ENCODE assay signal across 17 cellular contexts in the genomic region with DNA sequence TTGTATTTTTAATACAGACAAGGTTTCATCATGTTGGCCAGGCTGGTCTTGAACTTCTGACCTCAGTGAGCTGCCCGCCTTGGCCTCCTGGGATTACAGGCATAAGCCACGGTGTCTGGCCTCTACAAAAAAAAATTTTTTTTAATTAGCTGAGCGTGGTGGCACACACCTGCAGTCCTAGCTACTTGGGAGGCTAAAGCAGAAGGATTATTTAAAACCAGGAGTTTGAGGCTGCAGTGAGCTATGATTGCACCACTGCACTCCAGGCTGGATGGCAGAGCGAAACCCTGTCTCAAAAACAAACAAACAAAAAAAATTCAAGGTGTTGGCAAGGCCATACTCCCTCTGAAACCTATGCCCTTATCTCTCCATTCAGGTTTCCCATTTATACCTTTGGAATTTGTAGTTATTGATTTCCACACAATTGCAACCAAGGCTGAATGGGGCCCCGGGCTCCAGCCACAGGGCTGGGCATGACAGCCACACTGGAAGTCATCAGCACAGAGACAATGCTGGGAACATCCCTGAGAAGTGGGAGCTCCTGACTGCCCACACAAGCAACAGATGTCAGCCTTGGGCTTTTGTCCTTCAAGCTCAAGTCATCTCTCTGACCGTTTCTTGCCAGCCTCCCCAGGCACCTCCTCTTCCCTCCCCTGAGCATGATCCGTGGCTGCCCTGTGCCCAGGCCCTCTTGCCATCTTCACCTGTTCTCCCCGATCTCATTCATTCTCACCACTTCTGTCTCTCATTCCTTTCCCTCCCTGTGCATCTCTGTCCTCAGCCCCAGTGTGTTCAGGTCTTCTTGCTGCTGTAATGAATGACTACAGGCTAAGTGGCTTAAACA. TPM values are rescaled to one million over a fixed set of nuclear protein-coding genes. Genes with fewer than 3 reads are reported as not detected.
DNase-seq lines count a peak whose midpoint lies in the region; ATAC-seq and TF ChIP-seq lines count a peak whose summit lies in the region.
"Had no signal": no experiment of that assay in that cellular context is flagged by ENCODE, and none has a peak within 500 bp of the region (broad histone marks: within the 10 kb centered on the region; RNA-seq: fewer than 3 reads in every experiment).

No MANE protein-coding gene starts in this region.

- peaks cover 6% of the 10 kb centered on the region for H3K4me1 ChIP-seq in SJCRH30
- H3K4me1 ChIP-seq in right lobe of liver = no peaks in the 10 kb centered on the region
- peaks cover 0 to 5% (median 0%) of the 10 kb centered on the region in 9 donors for H3K4me1 ChIP-seq in heart right ventricle
- H3K4me1 ChIP-seq: upper lobe of right lung had no signal

- no peak overlapping the region for H3K4me3 ChIP-seq in SJCRH30
- no peak overlapping the region for H3K4me3 ChIP-seq in right lobe of liver
- no peak overlapping the region for H3K4me3 ChIP-seq in heart right ventricle
- H3K4me3 ChIP-seq: upper lobe of right lung had no signal

- WGBS in right lobe of liver (ENCODE audit: insufficient coverage, low coverage, low lambda C conversion rate, missing lambda C conversion rate) = 65% methylated on average over 7 of the region's 8 CpGs
- 84 to 85% methylated on average over 8 of the region's 8 CpGs for WGBS in heart right ventricle, 2 donors

- DNase-seq in activated naive CD4-positive, alpha-beta T cell treated with Interleukin-2 at 50 U/mL for 16 hours = no peak
- DNase-seq in SJCRH30 = peak; percentile 9 to 48
- no peak for DNase-seq in right lobe of liver
- no peak for DNase-seq in NCI-H1092 treated with DMSO at 0.1 percent for 48 hours (lab: John Stamatoyannopoulos, UW)
- no peak for DNase-seq in H4 (ENCODE audit: low spot score)
- no peak for DNase-seq in heart right ventricle
- DNase-seq in NCI-H1417 treated with DMSO at 0.1 percent for 48 hours (lab: John Stamatoyannopoulos, UW) = no peak
- DNase-seq: activated CD4-positive, CD25-positive, alpha-beta regulatory T cell; C1 segment of cervical spinal cord; DMS 273 treated with DMSO at 0.1 percent for 48 hours; NCI-H1105 treated with DMSO at 0.1 percent for 48 hours; NCI-H2029 treated with DMSO at 0.1 percent for 48 hours; upper lobe of right lung had no signal

- TF ChIP-seq CTCF in right lobe of liver (IDR thresholded peaks at IDR 0.05) = no peak
- no peak for TF ChIP-seq CTCF in heart right ventricle (IDR thresholded peaks at IDR 0.05)

- H3K36me3 ChIP-seq in SJCRH30 (no peaks in the 10 kb centered on the region), right lobe of liver (no peaks in the 10 kb centered on the region), heart right ventricle (no peaks in the 10 kb centered on the region)
- H3K36me3 ChIP-seq: upper lobe of right lung had no signal

- peak overlapping the region; percentile 31 for H3K4me3 Mint-ChIP-seq in activated naive CD4-positive, alpha-beta T cell treated with anti-CD3 and anti-CD28 coated beads, Interleukin-2, amount 50 U/mL, for 24 hours
- H3K4me3 Mint-ChIP-seq: activated naive CD4-positive, alpha-beta T cell treated with anti-CD3 and anti-CD28 coated beads, Interleukin-2, amount 10 ng/mL, durations not matched to agents 7 days and 5 days had no signal

- intact Hi-C loops in right lobe of liver (cut with DNase I) (no loop called here), heart right ventricle (cut with DNase I) (no loop called here)

- H3K9me3 ChIP-seq in SJCRH30 (replicated peaks) (no peaks in the 10 kb centered on the region), right lobe of liver (no peaks in the 10 kb centered on the region), heart right ventricle (no peaks in the 10 kb centered on the region)
- H3K9me3 ChIP-seq: upper lobe of right lung had no signal

- H3K27me3 ChIP-seq in SJCRH30 = no peaks in the 10 kb centered on the region
- no peaks in the 10 kb centered on the region for H3K27me3 ChIP-seq in right lobe of liver
- no peaks in the 10 kb centered on the region for H3K27me3 ChIP-seq in heart right ventricle
- H3K27me3 ChIP-seq: upper lobe of right lung had no signal

- peak; percentile 44 to 82 (median 62) for ATAC-seq in right lobe of liver
- ATAC-seq in heart right ventricle = no peak

- peaks cover 31% of the 10 kb centered on the region for H3K4me1 Mint-ChIP-seq in activated naive CD4-positive, alpha-beta T cell treated with anti-CD3 and anti-CD28 coated beads, Interleukin-2, amount 50 U/mL, for 24 hours

- H3K27ac Mint-ChIP-seq in activated naive CD4-positive, alpha-beta T cell treated with anti-CD3 and anti-CD28 coated beads, Interleukin-2, amount 50 U/mL, for 24 hours = no peak overlapping the region

- H3K36me3 Mint-ChIP-seq in activated naive CD4-positive, alpha-beta T cell treated with anti-CD3 and anti-CD28 coated beads, Interleukin-2, amount 50 U/mL, for 24 hours = no peaks in the 10 kb centered on the region

- TF ChIP-seq POLR2A in right lobe of liver (IDR thresholded peaks at IDR 0.05) = no peak

- H3K27me3 Mint-ChIP-seq in activated naive CD4-positive, alpha-beta T cell treated with anti-CD3 and anti-CD28 coated beads, Interleukin-2, amount 50 U/mL, for 24 hours = peaks cover 3% of the 10 kb centered on the region

- H3K27ac ChIP-seq in SJCRH30 (no peak overlapping the region), right lobe of liver (no peak overlapping the region), heart right ventricle (no peak overlapping the region)
- H3K27ac ChIP-seq: upper lobe of right lung had no signal

- H3K9me3 Mint-ChIP-seq in activated naive CD4-positive, alpha-beta T cell treated with anti-CD3 and anti-CD28 coated beads, Interleukin-2, amount 50 U/mL, for 24 hours = no peaks in the 10 kb centered on the region
- H3K9me3 Mint-ChIP-seq: activated naive CD4-positive, alpha-beta T cell treated with anti-CD3 and anti-CD28 coated beads, Interleukin-2, amount 10 ng/mL, durations not matched to agents 7 days and 5 days had no signal

RNA-seq across cellular contexts. Expression of a gene that starts 27.2 kb away (rescaled TPM):
- total RNA-seq in SJCRH30 (2014; rRNA removed; shearing (Covaris generic)) = 239 and 247 TPM in 2 replicates
- total RNA-seq in right lobe of liver (100 to 1,000 TPM in 1 of 6 experiments, 10 to 100 TPM in 5; 83.8 to 119 (median 92.2) TPM), heart right ventricle (100 to 1,000 TPM; 214 to 488 (median 287) TPM)
- 166 TPM in 2 replicates for total RNA-seq in H4 (2014; rRNA removed; shearing (Covaris generic))
- 100 to 1,000 TPM; 304 to 370 TPM for polyA plus RNA-seq in heart right ventricle

RNA-seq across cellular contexts. Expression of a gene that starts 51.0 kb away (rescaled TPM):
- total RNA-seq in SJCRH30 (2014; rRNA removed; shearing (Covaris generic)) = not detected in 2 replicates
- total RNA-seq in right lobe of liver (1 to 10 TPM; 2.4 to 4.1 (median 3.0) TPM), heart right ventricle (10 to 100 TPM in 1 of 10 donors, 1 to 10 TPM in 9; 1.4 to 13.7 (median 2.6) TPM)
- 0.06 and 0.08 TPM in 2 replicates for total RNA-seq in H4 (2014; rRNA removed; shearing (Covaris generic))
- polyA plus RNA-seq in heart right ventricle = 1 to 10 TPM; 5.5 to 8.5 TPM
- total RNA-seq: dermis microvascular lymphatic vessel endothelial cell had no signal
- polyA plus RNA-seq: keratinocyte had no signal

Comparison
In these comparisons a context has a peak if more than half of its experiments do, and no peak if none do; other contexts are left out.
1. DNase-seq: peak in SJCRH30 (2 of 2); none in activated naive CD4-positive, alpha-beta T cell treated with Interleukin-2 at 50 U/mL for 16 hours (single experiment), right lobe of liver (0 of 3), NCI-H1092 treated with DMSO at 0.1 percent for 48 hours (single experiment), H4 (single experiment), heart right ventricle (0 of 2) and NCI-H1417 treated with DMSO at 0.1 percent for 48 hours (single experiment).
2. ATAC-seq: peak in right lobe of liver (4 of 4); none in heart right ventricle (0 of 8).